In genomic region chr12:53064613-53065415, GRCh38 we compare ENCODE assay signal across 12 cellular contexts. TPM values are rescaled to one million over a fixed set of nuclear protein-coding genes. Genes with fewer than 3 reads are reported as not detected.
A peak's percentile ranks its signal among the peaks of the same experiment; 100 is the strongest.
DNase-seq lines count a peak whose midpoint lies in the region; ATAC-seq and TF ChIP-seq lines count a peak whose summit lies in the region.
"Had no signal": no experiment of that assay in that cellular context is flagged by ENCODE, and none has a peak within 500 bp of the region (broad histone marks: within the 10 kb centered on the region; RNA-seq: fewer than 3 reads in every experiment).

No MANE protein-coding gene starts in this region.

- TF ChIP-seq CTCF in mammary epithelial cell (conservative IDR thresholded peaks at IDR 0.05 in 1 of 2, IDR thresholded peaks at IDR 0.05 in 1 of 2; ENCODE audit: extremely low read depth in 1 of 2, insufficient read depth in 1 of 2, low read depth in 1 of 2, low read length in 2 of 2) (no peak), spleen (IDR thresholded peaks at IDR 0.05 in 8 of 11, conservative IDR thresholded peaks at IDR 0.05 in 3 of 11) (no peak), GM10266 (IDR thresholded peaks at IDR 0.05; ENCODE audit: control insufficient read depth, insufficient read depth, low read depth, missing control alignments) (no peak)

- DNase-seq in GM23248 (no peak), mammary epithelial cell (no peak), spleen (no peak), NCI-H1417 (lab: John Stamatoyannopoulos, UW) (no peak), GM10266 (ENCODE audit: extremely low spot score) (no peak)
- no peak for DNase-seq in effector CD8-positive, alpha-beta T cell (lab: John Stamatoyannopoulos, UW)
- DNase-seq: erythroblast; MV-4-11; naive thymus-derived CD4-positive, alpha-beta T cell had no signal

- dilution Hi-C loops in mammary epithelial cell (cut with HindIII; ENCODE audit: low sequenced_read_pairs): loop anchor here (5.0 kb wide), 2 partner anchors 37 to 67 kb away; partner anchors contain the start of gene SOAT2

- H4K20me1 ChIP-seq in GM23248 (ENCODE audit: insufficient read depth) (no peaks in the 10 kb centered on the region), mammary epithelial cell (ENCODE audit: insufficient read depth, low read length) (no peaks in the 10 kb centered on the region)

- in situ Hi-C loops in GM23248 (cut with MboI) (no loop called here), mammary epithelial cell (cut with MboI; ENCODE audit: low sequenced_read_pairs in 2 of 2) (loop anchor here (5.0 to 25.0 kb wide), 2 partner anchors 37 to 222 kb away; partner anchors contain the start of genes SOAT2 (in 2 of the 2), MYG1 (in 1 of the 2) and PFDN5 (in 1 of the 2))

- ATAC-seq in GM21526 (IDR thresholded peaks at IDR 0.05; ENCODE audit: low FRiP score, unreplicated experiment): no peak
- ATAC-seq: naive thymus-derived CD4-positive, alpha-beta T cell had no signal

- H3K79me2 ChIP-seq in GM23248 (ENCODE audit: insufficient read depth): no peaks in the 10 kb centered on the region
- H3K79me2 ChIP-seq in mammary epithelial cell (ENCODE audit: insufficient read depth, low read length): no peaks in the 10 kb centered on the region

- intact Hi-C loops in mammary epithelial cell (cut with micrococcal nuclease): loop anchor here (5.0 to 10.0 kb wide), 2 partner anchors 117 to 230 kb away; partner anchors contain the start of genes CSAD, MYG1, PFDN5 and ZNF740
- intact Hi-C loops in spleen (cut with DNase I; ENCODE audit: low total_unique reads): no loop called here

- CTCF ChIA-PET in mammary epithelial cell (lab: Charles Lee; ENCODE audit: low non-redundant PET): interaction anchor here (0.5 to 2.3 kb wide), 2 partner anchors 11 to 34 kb away, joined by 3 to 45 read pairs; no protein-coding TSS in a partner anchor

- H3K4me1 ChIP-seq in GM23248 (ENCODE audit: insufficient read depth): peaks cover 23% of the 10 kb centered on the region
- H3K4me1 ChIP-seq in mammary epithelial cell (ENCODE audit: insufficient read depth, low read length): peaks cover 22% of the 10 kb centered on the region
- peaks cover 8 to 92% (median 49%) of the 10 kb centered on the region in 6 donors for H3K4me1 ChIP-seq in spleen

- peak overlapping the region; percentile 51 for H3K9ac ChIP-seq in GM23248
- H3K9ac ChIP-seq in mammary epithelial cell (ENCODE audit: insufficient read depth, low read length): no peak overlapping the region

- H3K27ac ChIP-seq in GM23248 (peak overlapping the region; percentile 77), mammary epithelial cell (ENCODE audit: insufficient read depth, low read depth, low read length) (no peak overlapping the region), layer of hippocampus (ENCODE audit: low read depth, low read length) (peak overlapping the region; percentile 47), spleen (peak overlapping the region in 5 of 8 donors; percentile 21 to 94 (median 59))

- TSS peak; percentile 39 for BruUV-seq in mammary epithelial cell (replicated peaks; lab: Mats Ljungman, UMichigan)

- no peaks in the 10 kb centered on the region for H3K27me3 ChIP-seq in GM23248 (replicated peaks; ENCODE audit: insufficient read depth)
- no peaks in the 10 kb centered on the region for H3K27me3 ChIP-seq in mammary epithelial cell (ENCODE audit: insufficient read depth, low read length)
- H3K27me3 ChIP-seq in layer of hippocampus (ENCODE audit: control insufficient read depth, insufficient read depth, low read length): no peaks in the 10 kb centered on the region
- peaks cover 0 to 2% (median 0%) of the 10 kb centered on the region in 7 donors for H3K27me3 ChIP-seq in spleen (replicated peaks in 1 of 7)

- H3F3A ChIP-seq in GM23248 (ENCODE audit: insufficient read depth): peaks cover 45% of the 10 kb centered on the region

- WGBS in GM23248 (ENCODE audit: low coverage in 1 of 2, low lambda C conversion rate in 2 of 2, missing lambda C conversion rate in 2 of 2), 2 experiments: 71 to 72% methylated on average over 11 of the region's 11 CpGs
- 97% methylated on average over 9 of the region's 11 CpGs for WGBS in mammary epithelial cell (ENCODE audit: low coverage, missing lambda C conversion rate)
- 82 to 91% (median 85%) methylated on average over 11 of the region's 11 CpGs for WGBS in spleen, 5 donors

- H2AFZ ChIP-seq in GM23248 (no peak overlapping the region), mammary epithelial cell (ENCODE audit: low read depth, low read length) (no peak overlapping the region)

- H3K9me2 ChIP-seq in GM23248 (ENCODE audit: insufficient read depth): no peaks in the 10 kb centered on the region

- H3K9me3 ChIP-seq in GM23248 (ENCODE audit: low read depth) (no peaks in the 10 kb centered on the region), mammary epithelial cell (replicated peaks; ENCODE audit: insufficient read depth, low read length) (no peaks in the 10 kb centered on the region), spleen (no peaks in the 10 kb centered on the region)

- H3K4me3 ChIP-seq in GM23248 (no peak overlapping the region), mammary epithelial cell (replicated peaks in 1 of 3; ENCODE audit: insufficient read depth in 1 of 3, low read depth in 2 of 3, low read length in 3 of 3) (no peak overlapping the region), spleen (no peak overlapping the region)

- H3K4me2 ChIP-seq in GM23248 (ENCODE audit: unreplicated experiment): no peak overlapping the region
- H3K4me2 ChIP-seq in mammary epithelial cell (ENCODE audit: insufficient read depth, low read depth, low read length): no peak overlapping the region

- peaks cover 7% of the 10 kb centered on the region; the same call in 1 of the 2 replicates for H3K36me3 ChIP-seq in GM23248 (ENCODE audit: low read depth)
- peaks cover 1% of the 10 kb centered on the region for H3K36me3 ChIP-seq in mammary epithelial cell (ENCODE audit: insufficient read depth, low read length)
- peaks cover 0 to 100% (median 55%) of the 10 kb centered on the region in 6 donors for H3K36me3 ChIP-seq in spleen

- TF ChIP-seq POLR2A in spleen (IDR thresholded peaks at IDR 0.05): no peak

RNA-seq across cellular contexts. Expression of gene SPRYD3, which starts 14.4 kb away (rescaled TPM):
- 42.5 and 48.7 TPM in 2 replicates for total RNA-seq in GM23248 (2014; rRNA removed; shearing (Covaris generic))
- polyA plus RNA-seq in GM23248 (2016; fragmentation: Nextera tagmentation; extraction: Ambion mirVana) (54.7 and 55.5 TPM in 2 replicates), mammary epithelial cell (28.0 TPM), spleen (10 to 100 TPM; 10.8 to 31.0 (median 15.9) TPM)
- total RNA-seq in mammary epithelial cell (10 to 100 TPM; 30.0 to 39.4 TPM), spleen (10 to 100 TPM; 29.2 to 44.5 (median 36.4) TPM)
- polyA minus RNA-seq in mammary epithelial cell: 85.5 TPM

RNA-seq across cellular contexts. Expression of gene TNS2, which starts 14.9 kb away (rescaled TPM):
- total RNA-seq in GM23248 (2014; rRNA removed; shearing (Covaris generic)): 41.6 and 48.6 TPM in 2 replicates
- polyA plus RNA-seq in GM23248 (2016; fragmentation: Nextera tagmentation; extraction: Ambion mirVana) (24.1 and 26.1 TPM in 2 replicates), mammary epithelial cell (6.6 TPM), spleen (100 to 1,000 TPM in 1 of 3 donors, 10 to 100 TPM in 2; 36.6 to 159 (median 67.5) TPM)
- total RNA-seq in mammary epithelial cell (1 to 10 TPM; 3.7 to 4.2 TPM), spleen (100 to 1,000 TPM in 6 of 7 donors, 10 to 100 TPM in 1; 72.4 to 301 (median 170) TPM)
- 16.7 TPM for polyA minus RNA-seq in mammary epithelial cell

RNA-seq across cellular contexts. Expression of gene IGFBP6, which starts 32.7 kb away (rescaled TPM):
- total RNA-seq in GM23248 (2014; rRNA removed; shearing (Covaris generic)): 1,132 and 1,614 TPM in 2 replicates
- polyA plus RNA-seq in GM23248 (2016; fragmentation: Nextera tagmentation; extraction: Ambion mirVana) (1,827 and 1,899 TPM in 2 replicates), mammary epithelial cell (291 TPM), spleen (100 to 1,000 TPM in 2 of 3 donors, 10 to 100 TPM in 1; 37.1 to 144 (median 130) TPM)
- total RNA-seq in mammary epithelial cell (100 to 1,000 TPM in 1 of 2 donors, 10 to 100 TPM in 1; 47.7 to 125 TPM), spleen (100 to 1,000 TPM in 2 of 7 donors, 10 to 100 TPM in 5; 35.2 to 183 (median 75.6) TPM)
- 208 TPM for polyA minus RNA-seq in mammary epithelial cell

RNA-seq across cellular contexts. Expression of gene SOAT2, which starts 38.5 kb away (rescaled TPM):
- not detected in 2 replicates for total RNA-seq in GM23248 (2014; rRNA removed; shearing (Covaris generic))
- polyA plus RNA-seq in GM23248 (2016; fragmentation: Nextera tagmentation; extraction: Ambion mirVana) (0.33 and 0.43 TPM in 2 replicates), mammary epithelial cell (0.29 TPM), spleen (1 to 10 TPM in 1 of 3 donors, under 1 TPM in 2; 0.52 to 2.2 (median 0.99) TPM)
- total RNA-seq in mammary epithelial cell (under 1 TPM in 1 of 2 donors, not detected in 1; 0.16 TPM), spleen (under 1 TPM in 6 of 7 donors, not detected in 1; 0.37 to 0.80 (median 0.54) TPM)
- not detected for polyA minus RNA-seq in mammary epithelial cell
- total RNA-seq: NCI-H460 had no signal

RNA-seq across cellular contexts. Expression of gene EIF4B, which starts 58.6 kb away (rescaled TPM):
- total RNA-seq in GM23248 (2014; rRNA removed; shearing (Covaris generic)): 436 and 501 TPM in 2 replicates
- 73.4 and 74.8 TPM in 2 replicates for polyA plus RNA-seq in GM23248 (2016; fragmentation: Nextera tagmentation; extraction: Ambion mirVana)
- 100 to 1,000 TPM; 350 to 850 TPM for total RNA-seq in mammary epithelial cell
- polyA plus RNA-seq in mammary epithelial cell: 312 TPM
- 610 TPM for polyA minus RNA-seq in mammary epithelial cell
- total RNA-seq in spleen: 100 to 1,000 TPM; 379 to 490 (median 468) TPM
- polyA plus RNA-seq in spleen: 100 to 1,000 TPM; 105 to 132 (median 119) TPM
